Comparison of ENCODE assay signal across 11 cellular contexts in the genomic region with DNA sequence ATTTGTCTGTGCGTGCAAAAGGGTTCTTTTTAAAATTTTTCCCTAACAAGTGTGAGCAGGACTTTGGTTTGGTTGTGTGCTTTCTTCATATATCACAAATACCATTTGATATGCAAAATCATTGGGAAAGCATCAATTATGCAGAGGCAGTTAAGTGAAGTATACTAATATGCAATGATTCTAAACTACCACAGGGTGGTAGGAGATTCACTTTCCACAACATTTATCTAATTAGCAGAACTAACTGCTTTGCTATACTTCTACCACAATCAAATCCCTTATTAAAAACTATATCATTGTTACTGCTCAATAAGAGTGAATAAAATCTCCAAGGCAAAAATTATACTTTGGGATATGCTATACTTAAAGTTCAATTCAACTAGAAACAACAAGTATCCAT.
DNase-seq lines count a peak whose midpoint lies in the region; ATAC-seq and TF ChIP-seq lines count a peak whose summit lies in the region.
"Had no signal": no experiment of that assay in that cellular context is flagged by ENCODE, and none has a peak within 500 bp of the region (broad histone marks: within the 10 kb centered on the region; RNA-seq: fewer than 3 reads in every experiment).

No MANE protein-coding gene starts in this region.

- no peak for TF ChIP-seq EP300 in tibial nerve (IDR thresholded peaks at IDR 0.05)

- ATAC-seq in GM18861 (IDR thresholded peaks at IDR 0.05; ENCODE audit: unreplicated experiment): no peak
- ATAC-seq in activated CD8-positive, alpha-beta T cell treated with anti-CD3 and anti-CD28 coated beads for 36 hours: no peak

- DNase-seq in EH (ENCODE audit: low read depth) (peak; percentile 53), LHCN-M2 (ENCODE audit: low read depth) (peak; percentile 4), kidney glomerular epithelial cell (lab: John Stamatoyannopoulos, UW) (peak; percentile 41), hypothalamus (lab: John Stamatoyannopoulos, UW) (no peak), tibial nerve (ENCODE audit: low spot score in 2 of 2) (no peak)
- no peak for DNase-seq in activated CD8-positive, alpha-beta T cell treated with anti-CD3 and anti-CD28 coated beads for 36 hours
- DNase-seq: activated CD4-positive, alpha-beta T cell treated with anti-CD3 and anti-CD28 coated beads for 48 hours; NCI-H1048 had no signal

- POLR2A ChIA-PET in activated CD8-positive, alpha-beta T cell treated with anti-CD3 and anti-CD28 coated beads for 36 hours (lab: Charles Lee): no interaction called here

- TF ChIP-seq CTCF in VCaP (conservative IDR thresholded peaks at IDR 0.05) (peak; percentile 69), tibial nerve (IDR thresholded peaks at IDR 0.05) (no peak)
- TF ChIP-seq CTCF in activated CD8-positive, alpha-beta T cell treated with anti-CD3 and anti-CD28 coated beads for 36 hours (IDR thresholded peaks at IDR 0.05): no peak

- intact Hi-C loops in activated CD8-positive, alpha-beta T cell treated with anti-CD3 and anti-CD28 coated beads for 36 hours (cut with micrococcal nuclease): no loop called here

- no peak for TF ChIP-seq POLR2A in tibial nerve (IDR thresholded peaks at IDR 0.05)

- H3K27me3 Mint-ChIP-seq in activated CD8-positive, alpha-beta T cell treated with anti-CD3 and anti-CD28 coated beads for 36 hours: no peaks in the 10 kb centered on the region

- H3K9me3 ChIP-seq in tibial nerve: peaks cover 0 to 7% (median 0%) of the 10 kb centered on the region in 4 donors

- no peaks in the 10 kb centered on the region for H3K36me3 ChIP-seq in tibial nerve

- H3K36me3 Mint-ChIP-seq in activated CD8-positive, alpha-beta T cell treated with anti-CD3 and anti-CD28 coated beads for 36 hours (ENCODE audit: low read depth): no peaks in the 10 kb centered on the region

- H3K27me3 ChIP-seq in tibial nerve: no peaks in the 10 kb centered on the region

- 73 to 77% methylated on average over 1 of the region's 1 CpG for whole genome bisulfite sequencing in tibial nerve, 2 donors

- no peak overlapping the region for H3K27ac Mint-ChIP-seq in activated CD8-positive, alpha-beta T cell treated with anti-CD3 and anti-CD28 coated beads for 36 hours

- H3K27ac ChIP-seq in VCaP (no peak overlapping the region), tibial nerve (no peak overlapping the region)
- H3K27ac ChIP-seq: skin epidermis had no signal

- peaks cover 9% of the 10 kb centered on the region for H3K9me3 Mint-ChIP-seq in activated CD8-positive, alpha-beta T cell treated with anti-CD3 and anti-CD28 coated beads for 36 hours

- H3K4me1 Mint-ChIP-seq in activated CD8-positive, alpha-beta T cell treated with anti-CD3 and anti-CD28 coated beads for 36 hours (ENCODE audit: low read depth): no peaks in the 10 kb centered on the region

- no peak overlapping the region for H3K4me3 ChIP-seq in tibial nerve
- H3K4me3 ChIP-seq: skin epidermis had no signal

- H3K4me3 Mint-ChIP-seq in activated CD8-positive, alpha-beta T cell treated with anti-CD3 and anti-CD28 coated beads for 36 hours: no peak overlapping the region

- H3K4me1 ChIP-seq in tibial nerve: no peaks in the 10 kb centered on the region

- CTCF ChIA-PET in activated CD8-positive, alpha-beta T cell treated with anti-CD3 and anti-CD28 coated beads for 36 hours (lab: Charles Lee): no interaction called here

Comparison
In these comparisons a context has a peak if more than half of its experiments do, and no peak if none do; other contexts are left out.
1. DNase-seq: peak in EH (single experiment), LHCN-M2 (single experiment) and kidney glomerular epithelial cell (single experiment); none in hypothalamus (0 of 51), activated CD8-positive, alpha-beta T cell treated with anti-CD3 and anti-CD28 coated beads for 36 hours (single experiment) and tibial nerve (0 of 2).